ENCODE assay signal across 16 cellular contexts in the genomic region with DNA sequence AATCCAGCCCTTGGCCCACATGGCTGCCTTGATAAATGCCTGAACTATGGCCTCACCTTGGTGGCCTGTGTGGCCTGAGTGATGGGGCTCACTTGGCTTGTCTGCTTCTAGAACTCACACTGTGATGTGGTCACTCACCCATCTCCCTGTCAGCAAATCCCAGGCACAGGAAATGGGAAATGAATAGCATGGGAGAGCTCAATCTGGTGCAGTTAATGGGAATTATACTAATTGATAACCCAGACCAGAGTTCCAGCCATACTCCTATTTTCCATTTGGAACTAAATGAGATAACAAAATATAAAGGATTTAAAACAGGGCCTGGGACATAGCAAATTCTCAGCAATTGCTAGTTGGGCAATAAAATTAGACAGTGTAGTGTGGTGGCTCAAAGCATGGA.
DNase-seq lines count a peak whose midpoint lies in the region; ATAC-seq and TF ChIP-seq lines count a peak whose summit lies in the region.
"Had no signal": no experiment of that assay in that cellular context is flagged by ENCODE, and none has a peak within 500 bp of the region (broad histone marks: within the 10 kb centered on the region; RNA-seq: fewer than 3 reads in every experiment).

No MANE protein-coding gene starts in this region.

- intact Hi-C loops in esophagus muscularis mucosa (cut with DNase I) = no loop called here
- intact Hi-C loops in stomach (cut with DNase I; ENCODE audit: low total_unique reads) = no loop called here

- no peak for TF ChIP-seq POLR2A in esophagus muscularis mucosa (IDR thresholded peaks at IDR 0.05; ENCODE audit: low read depth)
- no peak for TF ChIP-seq POLR2A in stomach (IDR thresholded peaks at IDR 0.05)

- CTCF ChIA-PET in SK-N-SH (lab: Yijun Ruan, JAX) = interaction anchor here (1.0 to 4.5 kb wide), 9 partner anchors 10 to 181 kb away, joined by 3 to 41 read pairs (median 3); a partner anchor contains a TSS

- TF ChIP-seq CTCF in BE2C (IDR thresholded peaks at IDR 0.05; ENCODE audit: low read depth, low read length) = no peak
- no peak for TF ChIP-seq CTCF in SK-N-SH (IDR thresholded peaks at IDR 0.05)
- TF ChIP-seq CTCF in esophagus muscularis mucosa (IDR thresholded peaks at IDR 0.05) = no peak
- no peak for TF ChIP-seq CTCF in stomach (IDR thresholded peaks at IDR 0.05)

- no peaks in the 10 kb centered on the region for H3K79me2 ChIP-seq in SK-N-SH (ENCODE audit: insufficient read depth)

- peak in 1 of 2 experiments; percentile 79; a peak in 2 of 4 replicates for TF ChIP-seq EP300 in SK-N-SH (IDR thresholded peaks at IDR 0.05; ENCODE audit: borderline replicate concordance in 1 of 2, low read depth in 1 of 2, low read length in 1 of 2)
- TF ChIP-seq EP300 in esophagus muscularis mucosa (IDR thresholded peaks at IDR 0.05) = no peak
- no peak for TF ChIP-seq EP300 in stomach (IDR thresholded peaks at IDR 0.05)

- no peaks in the 10 kb centered on the region for H3K36me3 ChIP-seq in BE2C
- H3K36me3 ChIP-seq in SK-N-SH (replicated peaks in 1 of 2; ENCODE audit: control insufficient read depth in 1 of 2, insufficient read depth in 2 of 2, low read length in 1 of 2) = no peaks in the 10 kb centered on the region
- no peaks in the 10 kb centered on the region for H3K36me3 ChIP-seq in esophagus muscularis mucosa
- no peaks in the 10 kb centered on the region for H3K36me3 ChIP-seq in stomach
- H3K36me3 ChIP-seq: BLaER1 treated with 17β-estradiol and CSF1 and Interleukin-3, amounts not matched to agents 10 nM and 100 nM had no signal

- POLR2A ChIA-PET in SK-N-SH (lab: Yijun Ruan, JAX) = interaction anchor here (0.6 kb wide), 1 partner anchor 69 kb away, joined by 4 read pairs; no protein-coding TSS in a partner anchor

- no peak overlapping the region for H2AFZ ChIP-seq in SK-N-SH (ENCODE audit: low read depth)

- no peaks in the 10 kb centered on the region for H4K20me1 ChIP-seq in SK-N-SH (ENCODE audit: insufficient read depth)
- H4K20me1 ChIP-seq: BLaER1 treated with 17β-estradiol and CSF1 and Interleukin-3, amounts not matched to agents 10 nM and 100 nM had no signal

- H3K9ac ChIP-seq in SK-N-SH = no peak overlapping the region
- H3K9ac ChIP-seq: BLaER1 treated with 17β-estradiol and CSF1 and Interleukin-3, amounts not matched to agents 10 nM and 100 nM had no signal

- DNase-seq in BE2C (peak; percentile 85), SK-N-SH (peak; percentile 49), esophagus muscularis mucosa (ENCODE audit: extremely low spot score) (peak; percentile 50), stomach (no peak), SW 1271 (lab: John Stamatoyannopoulos, UW) (no peak)
- DNase-seq: 8988T; ACHN; Caco-2; Calu3; CD4-positive, alpha-beta T cell; CD8-positive, alpha-beta T cell; DMS79 treated with DMSO at 0.1 percent for 48 hours; GF-D8 had no signal

- H3K27ac ChIP-seq in SK-N-SH (ENCODE audit: low read depth in 2 of 2, low read length in 1 of 2) = peak overlapping the region in 1 of 2 experiments; percentile 76; a peak in 2 of 4 replicates
- no peak overlapping the region for H3K27ac ChIP-seq in esophagus muscularis mucosa (replicated peaks in 1 of 4)
- H3K27ac ChIP-seq in stomach = no peak overlapping the region
- H3K27ac ChIP-seq: BLaER1 treated with 17β-estradiol and CSF1 and Interleukin-3, amounts not matched to agents 10 nM and 100 nM; C4-2B had no signal

- H3F3A ChIP-seq in SK-N-SH (replicated peaks; ENCODE audit: insufficient read depth) = no peaks in the 10 kb centered on the region

- H3K4me1 ChIP-seq in BE2C = peaks cover 51% of the 10 kb centered on the region
- peaks cover 0 to 34% of the 10 kb centered on the region in 2 experiments; a peak in 2 of 4 replicates for H3K4me1 ChIP-seq in SK-N-SH (ENCODE audit: control insufficient read depth in 1 of 2, insufficient read depth in 2 of 2, low read depth in 1 of 2, low read length in 1 of 2)
- peaks cover 4 to 13% (median 10%) of the 10 kb centered on the region in 4 donors for H3K4me1 ChIP-seq in esophagus muscularis mucosa
- H3K4me1 ChIP-seq in stomach = no peaks in the 10 kb centered on the region
- H3K4me1 ChIP-seq: BLaER1 treated with 17β-estradiol and CSF1 and Interleukin-3, amounts not matched to agents 10 nM and 100 nM; Caco-2 had no signal

- no peak for TF ChIP-seq RAD21 in SK-N-SH (IDR thresholded peaks at IDR 0.05; ENCODE audit: low read length)

- ATAC-seq in HG02852 (IDR thresholded peaks at IDR 0.05; ENCODE audit: unreplicated experiment) = no peak
- ATAC-seq: CD8-positive, alpha-beta T cell had no signal

- no peaks in the 10 kb centered on the region for H3K9me2 ChIP-seq in SK-N-SH

- H3K27me3 ChIP-seq in BE2C = no peaks in the 10 kb centered on the region
- H3K27me3 ChIP-seq in SK-N-SH (ENCODE audit: insufficient read depth) = no peaks in the 10 kb centered on the region
- H3K27me3 ChIP-seq in esophagus muscularis mucosa = peaks cover 0 to 10% (median 0%) of the 10 kb centered on the region in 4 donors
- peaks cover 0 to 12% (median 0%) of the 10 kb centered on the region in 3 donors for H3K27me3 ChIP-seq in stomach
- H3K27me3 ChIP-seq: BLaER1 treated with 17β-estradiol and CSF1 and Interleukin-3, amounts not matched to agents 10 nM and 100 nM had no signal

- H3K4me3 ChIP-seq in BE2C (ENCODE audit: low read depth, low read length) = no peak overlapping the region
- H3K4me3 ChIP-seq in SK-N-SH (ENCODE audit: low read depth in 2 of 2, low read length in 1 of 2) = no peak overlapping the region
- no peak overlapping the region for H3K4me3 ChIP-seq in esophagus muscularis mucosa
- H3K4me3 ChIP-seq in stomach = no peak overlapping the region
- H3K4me3 ChIP-seq: BLaER1 treated with 17β-estradiol and CSF1 and Interleukin-3, amounts not matched to agents 10 nM and 100 nM had no signal

- 0 out of 2 replicates have a peak, but pooled peaks cover 4% of the 10 kb centered on the region for H3K9me3 ChIP-seq in BE2C
- H3K9me3 ChIP-seq in SK-N-SH = no peaks in the 10 kb centered on the region
- no peaks in the 10 kb centered on the region for H3K9me3 ChIP-seq in esophagus muscularis mucosa
- no peaks in the 10 kb centered on the region for H3K9me3 ChIP-seq in stomach
- H3K9me3 ChIP-seq: Caco-2 had no signal

- no peak overlapping the region for H3K4me2 ChIP-seq in SK-N-SH
- H3K4me2 ChIP-seq: BLaER1 treated with 17β-estradiol and CSF1 and Interleukin-3, amounts not matched to agents 10 nM and 100 nM had no signal

TF ChIP-seq in SK-N-SH, 30 proteins besides CTCF, POLR2A, EP300 and RAD21 (continues in another document):
- TF ChIP-seq YY1 (IDR thresholded peaks at IDR 0.05; ENCODE audit: low read depth) (no peak), GABPA (IDR thresholded peaks at IDR 0.05; ENCODE audit: low read depth) (no peak), CHD2 (IDR thresholded peaks at IDR 0.05; ENCODE audit: low read length, partially characterized antibody) (no peak), RXRA (IDR thresholded peaks at IDR 0.05; ENCODE audit: borderline replicate concordance, low read depth) (no peak), NFIC (IDR thresholded peaks at IDR 0.05; ENCODE audit: borderline replicate concordance) (no peak), POLR2AphosphoS5 (IDR thresholded peaks at IDR 0.05; ENCODE audit: low read depth, low read length) (no peak), TCF12 (IDR thresholded peaks at IDR 0.05) (no peak), SMC3 (IDR thresholded peaks at IDR 0.05; ENCODE audit: low read depth, low read length) (no peak), FOXM1 (IDR thresholded peaks at IDR 0.05; ENCODE audit: low read depth) (no peak), MXI1 (IDR thresholded peaks at IDR 0.05; ENCODE audit: low read depth, low read length) (no peak; the same call in 1 of the 2 replicates), JUND (IDR thresholded peaks at IDR 0.05) (no peak), TAF1 (IDR thresholded peaks at IDR 0.05; ENCODE audit: borderline replicate concordance, low read depth, low read length) (no peak)
- TF ChIP-seq, protein P1, sequence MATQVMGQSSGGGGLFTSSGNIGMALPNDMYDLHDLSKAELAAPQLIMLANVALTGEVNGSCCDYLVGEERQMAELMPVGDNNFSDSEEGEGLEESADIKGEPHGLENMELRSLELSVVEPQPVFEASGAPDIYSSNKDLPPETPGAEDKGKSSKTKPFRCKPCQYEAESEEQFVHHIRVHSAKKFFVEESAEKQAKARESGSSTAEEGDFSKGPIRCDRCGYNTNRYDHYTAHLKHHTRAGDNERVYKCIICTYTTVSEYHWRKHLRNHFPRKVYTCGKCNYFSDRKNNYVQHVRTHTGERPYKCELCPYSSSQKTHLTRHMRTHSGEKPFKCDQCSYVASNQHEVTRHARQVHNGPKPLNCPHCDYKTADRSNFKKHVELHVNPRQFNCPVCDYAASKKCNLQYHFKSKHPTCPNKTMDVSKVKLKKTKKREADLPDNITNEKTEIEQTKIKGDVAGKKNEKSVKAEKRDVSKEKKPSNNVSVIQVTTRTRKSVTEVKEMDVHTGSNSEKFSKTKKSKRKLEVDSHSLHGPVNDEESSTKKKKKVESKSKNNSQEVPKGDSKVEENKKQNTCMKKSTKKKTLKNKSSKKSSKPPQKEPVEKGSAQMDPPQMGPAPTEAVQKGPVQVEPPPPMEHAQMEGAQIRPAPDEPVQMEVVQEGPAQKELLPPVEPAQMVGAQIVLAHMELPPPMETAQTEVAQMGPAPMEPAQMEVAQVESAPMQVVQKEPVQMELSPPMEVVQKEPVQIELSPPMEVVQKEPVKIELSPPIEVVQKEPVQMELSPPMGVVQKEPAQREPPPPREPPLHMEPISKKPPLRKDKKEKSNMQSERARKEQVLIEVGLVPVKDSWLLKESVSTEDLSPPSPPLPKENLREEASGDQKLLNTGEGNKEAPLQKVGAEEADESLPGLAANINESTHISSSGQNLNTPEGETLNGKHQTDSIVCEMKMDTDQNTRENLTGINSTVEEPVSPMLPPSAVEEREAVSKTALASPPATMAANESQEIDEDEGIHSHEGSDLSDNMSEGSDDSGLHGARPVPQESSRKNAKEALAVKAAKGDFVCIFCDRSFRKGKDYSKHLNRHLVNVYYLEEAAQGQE (IDR thresholded peaks at IDR 0.05; ENCODE audit: low read depth, low read length) = no peak
- TF ChIP-seq, protein P2, sequence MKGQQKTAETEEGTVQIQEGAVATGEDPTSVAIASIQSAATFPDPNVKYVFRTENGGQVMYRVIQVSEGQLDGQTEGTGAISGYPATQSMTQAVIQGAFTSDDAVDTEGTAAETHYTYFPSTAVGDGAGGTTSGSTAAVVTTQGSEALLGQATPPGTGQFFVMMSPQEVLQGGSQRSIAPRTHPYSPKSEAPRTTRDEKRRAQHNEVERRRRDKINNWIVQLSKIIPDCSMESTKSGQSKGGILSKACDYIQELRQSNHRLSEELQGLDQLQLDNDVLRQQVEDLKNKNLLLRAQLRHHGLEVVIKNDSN (IDR thresholded peaks at IDR 0.05; ENCODE audit: borderline replicate concordance, low read depth) = no peak

Comparison
In these comparisons a context has a peak if more than half of its experiments do, and no peak if none do; other contexts are left out.
1. DNase-seq: peak in BE2C (single experiment), SK-N-SH (single experiment) and esophagus muscularis mucosa (single experiment); none in stomach (single experiment) and SW 1271 (0 of 2).